24 cellular contexts compared by ENCODE assay signal in the genomic region with DNA sequence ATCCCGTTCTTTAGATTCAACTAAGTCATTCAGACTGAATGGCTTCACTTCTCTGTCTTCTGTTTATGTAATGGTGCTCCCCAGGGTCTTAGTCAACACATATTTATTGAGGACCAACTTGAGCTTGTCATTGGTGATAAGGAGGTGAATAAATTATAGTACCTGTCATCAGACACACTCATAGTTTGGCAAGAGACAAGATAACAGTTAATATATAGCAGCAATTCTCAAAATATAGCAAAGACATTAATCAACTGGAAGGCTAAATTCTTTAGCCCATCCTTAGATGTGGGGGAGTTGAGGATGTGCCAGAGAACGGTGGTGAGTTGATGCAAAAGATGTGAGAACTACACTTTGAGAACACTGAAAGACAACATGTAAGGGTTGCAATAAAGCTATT.
A peak's percentile ranks its signal among the peaks of the same experiment; 100 is the strongest.
DNase-seq lines count a peak whose midpoint lies in the region; ATAC-seq, FAIRE-seq and TF ChIP-seq lines count a peak whose summit lies in the region.
"Had no signal": no experiment of that assay in that cellular context is flagged by ENCODE, and none has a peak within 500 bp of the region (broad histone marks: within the 10 kb centered on the region; RNA-seq: fewer than 3 reads in every experiment).

No MANE protein-coding gene starts in this region.

- H3K4me1 ChIP-seq in right lobe of liver: no peaks in the 10 kb centered on the region
- H3K4me1 ChIP-seq: A549 had no signal

- TF ChIP-seq POLR2A in GM12892 (IDR thresholded peaks at IDR 0.05; ENCODE audit: low read depth, low read length) (no peak), right lobe of liver (IDR thresholded peaks at IDR 0.05) (no peak)

- intact Hi-C loops in right lobe of liver (cut with DNase I): no loop called here

- no peaks in the 10 kb centered on the region for H3K27me3 ChIP-seq in right lobe of liver
- H3K27me3 ChIP-seq: BE2C; BLaER1 treated with 17β-estradiol and CSF1 and Interleukin-3, amounts not matched to agents 10 nM and 100 nM had no signal

- no peak overlapping the region for H3K4me3 ChIP-seq in fibroblast of the aortic adventitia (ENCODE audit: low read depth, low read length)
- H3K4me3 ChIP-seq in right lobe of liver: no peak overlapping the region
- H3K4me3 ChIP-seq: A549; BLaER1 treated with 17β-estradiol and CSF1 and Interleukin-3, amounts not matched to agents 10 nM and 100 nM; GM12878; GM23248 had no signal

- FAIRE-seq in GM12892 (lab: Jason Lieb, UNC): peak; percentile 63
- FAIRE-seq: A549, D721Med, GM12878, H1 had no signal

- TF ChIP-seq CTCF in fibroblast of the aortic adventitia (IDR thresholded peaks at IDR 0.05; ENCODE audit: insufficient read depth, low read length) (no peak), right lobe of liver (IDR thresholded peaks at IDR 0.05) (no peak)

- no peak for ATAC-seq in right lobe of liver
- ATAC-seq: A549, GM12878 had no signal

- no peaks in the 10 kb centered on the region for H3K9me3 ChIP-seq in right lobe of liver
- H3K9me3 ChIP-seq: A549, BE2C had no signal

- no peak overlapping the region for H3K27ac ChIP-seq in right lobe of liver
- H3K27ac ChIP-seq: A549; BLaER1 treated with 17β-estradiol and CSF1 and Interleukin-3, amounts not matched to agents 10 nM and 100 nM; GM23248 had no signal

- DNase-seq in GM12892 (ENCODE audit: insufficient read length) (no peak), amniotic epithelial cell (ENCODE audit: low read depth) (peak; percentile 55), fibroblast of the aortic adventitia (ENCODE audit: low read depth) (peak; percentile 13), ecto neural progenitor cell (ENCODE audit: low spot score) (no peak), right lobe of liver (no peak)
- no peak for DNase-seq in activated CD4-positive, CD25-positive, alpha-beta regulatory T cell treated with anti-CD3 and anti-CD28 coated beads, Interleukin-2, amount 50 U/mL, for 72 hours
- DNase-seq: 8988T; ACHN; AML-193; BE2C; CD4-positive, alpha-beta T cell; CD8-positive, alpha-beta memory T cell; DMS 273 treated with DMSO at 0.1 percent for 48 hours; DMS79; EL; GDM1; GM23248; H7; HCEC 1CT had no signal

- WGBS in right lobe of liver (ENCODE audit: insufficient coverage, low coverage, low lambda C conversion rate, missing lambda C conversion rate): 21% methylated on average over 2 of the region's 2 CpGs

- no peaks in the 10 kb centered on the region for H3K36me3 ChIP-seq in right lobe of liver
- H3K36me3 ChIP-seq: BE2C; BLaER1 treated with 17β-estradiol and CSF1 and Interleukin-3, amounts not matched to agents 10 nM and 100 nM had no signal

Comparison
In these comparisons a context has a peak if more than half of its experiments do, and no peak if none do; other contexts are left out.
1. DNase-seq: peak in amniotic epithelial cell (single experiment) and fibroblast of the aortic adventitia (single experiment); none in GM12892 (single experiment), ecto neural progenitor cell (single experiment), activated CD4-positive, CD25-positive, alpha-beta regulatory T cell treated with anti-CD3 and anti-CD28 coated beads, Interleukin-2, amount 50 U/mL, for 72 hours (single experiment) and right lobe of liver (0 of 3).